In the genomic region with DNA sequence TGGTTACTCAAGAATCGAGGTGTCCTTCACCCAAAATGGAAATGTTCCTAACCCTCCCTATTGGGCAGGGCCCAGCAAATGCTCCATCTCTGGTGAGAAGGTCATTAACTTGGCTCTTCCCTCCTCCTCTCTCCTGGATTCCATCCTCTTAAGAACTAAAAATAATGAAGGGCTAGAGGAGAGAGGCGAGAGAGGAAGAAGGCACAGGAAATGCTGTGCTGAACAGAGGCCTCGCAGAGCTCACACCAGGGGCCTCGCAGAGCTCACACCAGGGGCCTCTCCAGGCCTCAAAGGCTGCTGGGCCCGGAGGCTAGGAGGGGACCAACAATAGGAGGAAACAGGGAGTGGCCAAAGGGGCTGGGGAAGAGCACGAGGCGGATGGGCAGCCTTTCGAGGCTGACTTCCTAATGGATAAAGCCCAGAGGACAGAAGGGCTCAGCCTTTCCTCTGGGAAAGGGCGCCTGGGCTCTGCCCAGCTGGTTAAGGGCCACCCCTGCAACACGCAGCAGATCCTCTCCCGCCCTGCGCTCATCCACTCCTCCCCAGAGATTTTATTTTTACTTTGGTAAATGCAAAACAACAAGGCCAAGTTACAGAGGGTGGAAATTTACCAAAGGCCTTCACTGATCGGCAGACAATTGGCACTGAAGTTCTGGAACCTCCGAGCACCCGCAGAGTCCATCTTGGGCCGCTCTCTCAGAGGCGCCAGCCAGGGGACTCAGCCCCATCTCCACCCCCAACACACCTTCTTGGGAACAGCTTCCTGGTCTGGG, we compare ENCODE assay signal across 2 cellular contexts.
TF ChIP-seq lines count a peak whose summit lies in the region.

No MANE protein-coding gene starts in this region.

TF ChIP-seq in IMR-90, 13 proteins besides CTCF, POLR2A, EP300 and RAD21:
- TF ChIP-seq, protein P1, sequence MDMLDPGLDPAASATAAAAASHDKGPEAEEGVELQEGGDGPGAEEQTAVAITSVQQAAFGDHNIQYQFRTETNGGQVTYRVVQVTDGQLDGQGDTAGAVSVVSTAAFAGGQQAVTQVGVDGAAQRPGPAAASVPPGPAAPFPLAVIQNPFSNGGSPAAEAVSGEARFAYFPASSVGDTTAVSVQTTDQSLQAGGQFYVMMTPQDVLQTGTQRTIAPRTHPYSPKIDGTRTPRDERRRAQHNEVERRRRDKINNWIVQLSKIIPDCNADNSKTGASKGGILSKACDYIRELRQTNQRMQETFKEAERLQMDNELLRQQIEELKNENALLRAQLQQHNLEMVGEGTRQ (IDR thresholded peaks at IDR 0.05; ENCODE audit: low read depth, low read length) = no peak
- TF ChIP-seq SMC3 (IDR thresholded peaks at IDR 0.05; ENCODE audit: low read depth, low read length) = no peak
- TF ChIP-seq, protein P2, sequence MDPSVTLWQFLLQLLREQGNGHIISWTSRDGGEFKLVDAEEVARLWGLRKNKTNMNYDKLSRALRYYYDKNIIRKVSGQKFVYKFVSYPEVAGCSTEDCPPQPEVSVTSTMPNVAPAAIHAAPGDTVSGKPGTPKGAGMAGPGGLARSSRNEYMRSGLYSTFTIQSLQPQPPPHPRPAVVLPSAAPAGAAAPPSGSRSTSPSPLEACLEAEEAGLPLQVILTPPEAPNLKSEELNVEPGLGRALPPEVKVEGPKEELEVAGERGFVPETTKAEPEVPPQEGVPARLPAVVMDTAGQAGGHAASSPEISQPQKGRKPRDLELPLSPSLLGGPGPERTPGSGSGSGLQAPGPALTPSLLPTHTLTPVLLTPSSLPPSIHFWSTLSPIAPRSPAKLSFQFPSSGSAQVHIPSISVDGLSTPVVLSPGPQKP (IDR thresholded peaks at IDR 0.05; ENCODE audit: borderline replicate concordance, low read depth, low read length) = no peak
- no peak for TF ChIP-seq MXI1 (IDR thresholded peaks at IDR 0.05; ENCODE audit: borderline replicate concordance, low read depth, low read length)
- no peak for TF ChIP-seq RFX5 (IDR thresholded peaks at IDR 0.05; ENCODE audit: low read depth, low read length)
- no peak for TF ChIP-seq FOS (IDR thresholded peaks at IDR 0.05; ENCODE audit: low read depth, low read length)
- TF ChIP-seq MAFK (IDR thresholded peaks at IDR 0.05; ENCODE audit: low read depth, low read length) = no peak
- TF ChIP-seq CEBPB (IDR thresholded peaks at IDR 0.05; ENCODE audit: low read depth, low read length) = no peak
- TF ChIP-seq MAZ (IDR thresholded peaks at IDR 0.05; ENCODE audit: borderline replicate concordance, low read depth, low read length) = no peak
- TF ChIP-seq CHD1 (IDR thresholded peaks at IDR 0.05; ENCODE audit: low read depth, low read length) = no peak
- no peak for TF ChIP-seq BHLHE40 (IDR thresholded peaks at IDR 0.05; ENCODE audit: low read depth, low read length)
- no peak for TF ChIP-seq NFE2L2 (IDR thresholded peaks at IDR 0.05; ENCODE audit: low read depth, low read length)
- no peak for TF ChIP-seq RCOR1 (IDR thresholded peaks at IDR 0.05; ENCODE audit: insufficient replicate concordance, low read length)

TF ChIP-seq in SK-N-SH, 30 proteins besides CTCF, POLR2A, EP300 and RAD21:
- TF ChIP-seq NFIC (IDR thresholded peaks at IDR 0.05; ENCODE audit: borderline replicate concordance) (no peak), ZBTB33 (IDR thresholded peaks at IDR 0.05; ENCODE audit: borderline replicate concordance, low read depth) (no peak), GATA2 (CRISPR knock-in tag; IDR thresholded peaks at IDR 0.05) (no peak), MXI1 (IDR thresholded peaks at IDR 0.05; ENCODE audit: low read depth, low read length) (no peak), FOSL2 (IDR thresholded peaks at IDR 0.05; ENCODE audit: borderline replicate concordance, low read depth) (no peak), ELF1 (IDR thresholded peaks at IDR 0.05) (no peak)
